20 cellular contexts compared by ENCODE assay signal in genomic region chr12:130394906-130395305, GRCh38. TPM values are rescaled to one million over a fixed set of nuclear protein-coding genes. Genes with fewer than 3 reads are reported as not detected.
DNase-seq lines count a peak whose midpoint lies in the region; ATAC-seq, FAIRE-seq and TF ChIP-seq lines count a peak whose summit lies in the region.
"Had no signal": no experiment of that assay in that cellular context is flagged by ENCODE, and none has a peak within 500 bp of the region (broad histone marks: within the 10 kb centered on the region; RNA-seq: fewer than 3 reads in every experiment).

No MANE protein-coding gene starts in this region.

- H3K4me1 Mint-ChIP-seq in activated naive CD8-positive, alpha-beta T cell treated with anti-CD3 and anti-CD28 coated beads, Interleukin-2, amount 10 ng/mL, durations not matched to agents 7 days and 5 days = peaks cover 11% of the 10 kb centered on the region
- H3K4me1 Mint-ChIP-seq in activated naive CD8-positive, alpha-beta T cell treated with anti-CD3 and anti-CD28 coated beads for 36 hours = no peaks in the 10 kb centered on the region
- no peaks in the 10 kb centered on the region for H3K4me1 Mint-ChIP-seq in endothelial cell (ENCODE audit: unreplicated experiment)

- no peaks in the 10 kb centered on the region for H3F3A ChIP-seq in Loucy (ENCODE audit: low read depth)

- intact Hi-C loops in GM12878 (cut with micrococcal nuclease; ENCODE audit: unreplicated experiment) = no loop called here

- SMC1A ChIA-PET in GM12878 (lab: Charles Lee; ENCODE audit: uncharacterized antibody, unreplicated experiment) = interaction anchor here (1.2 kb wide), 1 partner anchor 451 kb away, joined by 3 read pairs; no protein-coding TSS in a partner anchor

- DNase-seq in activated naive CD8-positive, alpha-beta T cell treated with anti-CD3 and anti-CD28 coated beads, Interleukin-2, amount 10 ng/mL, durations not matched to agents 7 days and 5 days = no peak
- DNase-seq in activated naive CD8-positive, alpha-beta T cell treated with anti-CD3 and anti-CD28 coated beads for 36 hours = no peak
- DNase-seq in GM12878 (ENCODE audit: low read depth, low spot score) (no peak), endothelial cell (ENCODE audit: low spot score) (no peak)
- no peak for DNase-seq in activated CD4-positive, alpha-beta T cell treated with anti-CD3 and anti-CD28 coated beads, Interleukin-2, amount 50 U/mL, for 1 hour
- DNase-seq: H9, MV-4-11, NCI-H1417 treated with DMSO at 0.1 percent for 48 hours, NCI-H187 treated with DMSO at 0.1 percent for 48 hours, NCI-H2227 treated with DMSO at 0.1 percent for 48 hours, NCI-H524, NCI-H82, PC-3 had no signal

- no peaks in the 10 kb centered on the region; the same call in 1 of the 2 replicates for H3K9me3 ChIP-seq in Loucy (ENCODE audit: insufficient read depth, low read depth, low read length)
- H3K9me3 ChIP-seq in GM12878 (replicated peaks; ENCODE audit: control insufficient read depth, insufficient read depth, low read length) = no peaks in the 10 kb centered on the region

- TF ChIP-seq EP300 in GM12878 (IDR thresholded peaks at IDR 0.05; ENCODE audit: borderline replicate concordance in 1 of 2, control insufficient read depth in 1 of 2, low read depth in 2 of 2, low read length in 2 of 2) = no peak

- RAD21 ChIA-PET in GM12878 (lab: Charles Lee; ENCODE audit: unreplicated experiment) = interaction anchor here (1.0 to 1.3 kb wide), 2 partner anchors 12 to 322 kb away, joined by 3 read pairs; partner anchors contain the start of gene RIMBP2

- FAIRE-seq in GM12878 (lab: Jason Lieb, UNC) = no peak
- FAIRE-seq: D721Med had no signal

- H3K4me3 ChIP-seq in Loucy (ENCODE audit: low read length, poor library complexity, severe bottlenecking) (no peak overlapping the region), GM12878 (no peak overlapping the region)

- no peaks in the 10 kb centered on the region for H3K9me2 ChIP-seq in Loucy (replicated peaks; ENCODE audit: low read depth, low read length)

- BruUV-seq in GM12878 (replicated peaks; lab: Mats Ljungman, UMichigan) = no TSS peak

- H3K27ac ChIP-seq in GM12878 (ENCODE audit: control insufficient read depth, insufficient read depth) = no peak overlapping the region
- H3K27ac ChIP-seq: C4-2B, RWPE1 had no signal

- H3K9ac ChIP-seq in Loucy (ENCODE audit: low read depth, low read length, poor library complexity, severe bottlenecking) (no peak overlapping the region), GM12878 (ENCODE audit: control insufficient read depth, insufficient read depth, low read length) (no peak overlapping the region)

- peak overlapping the region; percentile 25 for H3K4me3 Mint-ChIP-seq in activated naive CD8-positive, alpha-beta T cell treated with anti-CD3 and anti-CD28 coated beads, Interleukin-2, amount 10 ng/mL, durations not matched to agents 7 days and 5 days
- H3K4me3 Mint-ChIP-seq in activated naive CD8-positive, alpha-beta T cell treated with anti-CD3 and anti-CD28 coated beads for 36 hours = no peak overlapping the region
- no peak overlapping the region for H3K4me3 Mint-ChIP-seq in endothelial cell (ENCODE audit: unreplicated experiment)
- H3K4me3 Mint-ChIP-seq: H9 had no signal

- ATAC-seq in activated naive CD8-positive, alpha-beta T cell treated with anti-CD3 and anti-CD28 coated beads, Interleukin-2, amount 10 ng/mL, durations not matched to agents 7 days and 5 days (ENCODE audit: low read depth) = no peak
- ATAC-seq in GM12878 (no peak), HG03175 (IDR thresholded peaks at IDR 0.05; ENCODE audit: unreplicated experiment) (no peak), HG03439 (IDR thresholded peaks at IDR 0.05; ENCODE audit: unreplicated experiment) (no peak)
- ATAC-seq: PC-3 had no signal

- H3K9me3 Mint-ChIP-seq in activated naive CD8-positive, alpha-beta T cell treated with anti-CD3 and anti-CD28 coated beads, Interleukin-2, amount 10 ng/mL, durations not matched to agents 7 days and 5 days = peaks cover 7% of the 10 kb centered on the region
- H3K9me3 Mint-ChIP-seq in activated naive CD8-positive, alpha-beta T cell treated with anti-CD3 and anti-CD28 coated beads for 36 hours = no peaks in the 10 kb centered on the region
- peaks cover 19% of the 10 kb centered on the region for H3K9me3 Mint-ChIP-seq in endothelial cell (ENCODE audit: unreplicated experiment)

- in situ Hi-C loops in GM12878 (cut with MboI) = no loop called here

- POLR2A ChIA-PET in activated naive CD8-positive, alpha-beta T cell treated with anti-CD3 and anti-CD28 coated beads, Interleukin-2, amount 10 ng/mL, durations not matched to agents 7 days and 5 days (lab: Charles Lee) = no interaction called here
- POLR2A ChIA-PET in GM12878 (lab: Charles Lee) = no interaction called here

- H3K36me3 ChIP-seq in Loucy (ENCODE audit: insufficient read depth, low read length) = no peaks in the 10 kb centered on the region
- no peaks in the 10 kb centered on the region for H3K36me3 ChIP-seq in GM12878 (ENCODE audit: control insufficient read depth in 2 of 2, insufficient read depth in 2 of 2, low read length in 1 of 2)

- whole genome bisulfite sequencing in GM12878 (ENCODE audit: insufficient coverage, insufficient replicate concordance, low lambda C conversion rate, missing lambda C conversion rate) = 3% methylated on average over 4 of the region's 4 CpGs

- peaks cover 9% of the 10 kb centered on the region for H3K27me3 Mint-ChIP-seq in activated naive CD8-positive, alpha-beta T cell treated with anti-CD3 and anti-CD28 coated beads, Interleukin-2, amount 10 ng/mL, durations not matched to agents 7 days and 5 days
- H3K27me3 Mint-ChIP-seq in activated naive CD8-positive, alpha-beta T cell treated with anti-CD3 and anti-CD28 coated beads for 36 hours = peaks cover 30% of the 10 kb centered on the region
- peaks cover 2% of the 10 kb centered on the region for H3K27me3 Mint-ChIP-seq in endothelial cell (ENCODE audit: unreplicated experiment)

- CTCF ChIA-PET in GM12878 (lab: Yijun Ruan, JAX) = no interaction called here

- no peak overlapping the region for H3K27ac Mint-ChIP-seq in activated naive CD8-positive, alpha-beta T cell treated with anti-CD3 and anti-CD28 coated beads, Interleukin-2, amount 10 ng/mL, durations not matched to agents 7 days and 5 days
- no peak overlapping the region for H3K27ac Mint-ChIP-seq in activated naive CD8-positive, alpha-beta T cell treated with anti-CD3 and anti-CD28 coated beads for 36 hours
- H3K27ac Mint-ChIP-seq in endothelial cell (ENCODE audit: unreplicated experiment) = no peak overlapping the region
- H3K27ac Mint-ChIP-seq: H9 had no signal

- no peak for TF ChIP-seq RAD21 in GM12878 (IDR thresholded peaks at IDR 0.05; ENCODE audit: insufficient read depth, low read depth, low read length)

- H2AFZ ChIP-seq in Loucy (ENCODE audit: low read length) (0 out of 2 replicates have a peak overlapping the region, but pooled peaks have one; percentile 33), GM12878 (ENCODE audit: control insufficient read depth, low read depth, low read length) (no peak overlapping the region)

- no peak for TF ChIP-seq CTCF in Loucy (conservative IDR thresholded peaks at IDR 0.05; ENCODE audit: low read length)
- no peak for TF ChIP-seq CTCF in GM12878 (IDR thresholded peaks at IDR 0.05 in 2 of 3, conservative IDR thresholded peaks at IDR 0.05 in 1 of 3; ENCODE audit: control insufficient read depth in 2 of 3, extremely low read depth in 1 of 3, insufficient read depth in 1 of 3, low read depth in 3 of 3, low read length in 3 of 3)
- no peak for TF ChIP-seq CTCF in endothelial cell (IDR thresholded peaks at IDR 0.05; ENCODE audit: unreplicated experiment)

- no peaks in the 10 kb centered on the region for H3K27me3 ChIP-seq in Loucy (ENCODE audit: insufficient read depth, low read length, poor library complexity, severe bottlenecking)
- no peaks in the 10 kb centered on the region for H3K27me3 ChIP-seq in GM12878 (replicated peaks in 1 of 2; ENCODE audit: control insufficient read depth in 2 of 2, insufficient read depth in 2 of 2, low read length in 1 of 2)

- H3K4me2 ChIP-seq in Loucy (ENCODE audit: low read depth, low read length, poor library complexity, severe bottlenecking) (peak overlapping the region; percentile 15), GM12878 (ENCODE audit: control insufficient read depth, insufficient read depth) (0 out of 2 replicates have a peak overlapping the region, but pooled peaks have one; percentile 26)

- TF ChIP-seq POLR2A in GM12878 (IDR thresholded peaks at IDR 0.05; ENCODE audit: low read depth, low read length) = no peak

- no peaks in the 10 kb centered on the region for H3K36me3 Mint-ChIP-seq in activated naive CD8-positive, alpha-beta T cell treated with anti-CD3 and anti-CD28 coated beads, Interleukin-2, amount 10 ng/mL, durations not matched to agents 7 days and 5 days
- no peaks in the 10 kb centered on the region for H3K36me3 Mint-ChIP-seq in activated naive CD8-positive, alpha-beta T cell treated with anti-CD3 and anti-CD28 coated beads for 36 hours
- H3K36me3 Mint-ChIP-seq in endothelial cell (ENCODE audit: low read depth, unreplicated experiment) = no peaks in the 10 kb centered on the region

- no peaks in the 10 kb centered on the region for H4K20me1 ChIP-seq in Loucy (ENCODE audit: insufficient read depth, low read length, poor library complexity, severe bottlenecking)
- H4K20me1 ChIP-seq in GM12878 (ENCODE audit: control insufficient read depth, insufficient read depth) = no peaks in the 10 kb centered on the region

- H3K79me2 ChIP-seq in Loucy (ENCODE audit: insufficient read depth, low read length) = no peaks in the 10 kb centered on the region
- H3K79me2 ChIP-seq in GM12878 (ENCODE audit: control insufficient read depth, insufficient read depth, low read length) = no peaks in the 10 kb centered on the region

- H3K4me1 ChIP-seq in Loucy (ENCODE audit: insufficient read depth, low read length, poor library complexity, severe bottlenecking) (no peaks in the 10 kb centered on the region), GM12878 (ENCODE audit: control insufficient read depth, insufficient read depth, low read length) (no peaks in the 10 kb centered on the region)

RNA-seq across cellular contexts. Expression of gene PIWIL1, which starts 57.2 kb away (rescaled TPM):
- not detected for total RNA-seq in activated naive CD8-positive, alpha-beta T cell treated with anti-CD3 and anti-CD28 coated beads, Interleukin-2, amount 10 ng/mL, durations not matched to agents 7 days and 5 days
- not detected for total RNA-seq in activated naive CD8-positive, alpha-beta T cell treated with anti-CD3 and anti-CD28 coated beads for 36 hours
- total RNA-seq in GM12878 (2013; cell fraction: nucleolus; rRNA removed) = not detected in 2 replicates
- total RNA-seq in GM12878 (2014; rRNA removed) = not detected in 2 replicates
- not detected in 2 replicates for total RNA-seq in GM12878 (2014; rRNA removed; fragmentation: Illumina TruSeq; extraction: Trizol)
- not detected in 2 replicates for total RNA-seq in GM12878 (2021)
- not detected for polyA plus RNA-seq in GM12878 (2011; ENCODE audit: low read depth)
- polyA plus RNA-seq in GM12878 (2011; rRNA removed) = 0.03 TPM in 1 of 2 replicates, not detected in the other
- 0.03 TPM in 1 of 2 replicates, not detected in the other for polyA plus RNA-seq in GM12878 (2011; cell fraction: cytosol; rRNA removed)
- polyA plus RNA-seq in GM12878 (2011; cell fraction: nucleus; rRNA removed) = not detected in 2 replicates
- polyA plus RNA-seq in GM12878 (2012) = not detected in 2 replicates
- 0.25 TPM in 1 of 2 replicates, not detected in the other for polyA plus RNA-seq in GM12878 (2014; fragmentation: Illumina TruSeq; extraction: Trizol)
- not detected for polyA plus RNA-seq in GM12878 (2014; fragmentation: Nextera tagmentation; extraction: Ambion mirVana)
- not detected in 2 replicates for polyA plus RNA-seq in GM12878 (2014; rRNA removed)
- polyA plus RNA-seq in GM12878 (2016; fragmentation: Nextera tagmentation; extraction: Ambion mirVana) = not detected
- polyA minus RNA-seq in GM12878 (2011; rRNA and poly(A)+ RNA removed) = not detected in 2 replicates
- not detected in 2 replicates for polyA minus RNA-seq in GM12878 (2011; cell fraction: cytosol; rRNA and poly(A)+ RNA removed)
- polyA minus RNA-seq in GM12878 (2011; cell fraction: nucleus; rRNA and poly(A)+ RNA removed) = not detected in 2 replicates
- total RNA-seq in endothelial cell (ENCODE audit: unreplicated experiment) = not detected
- total RNA-seq: A673, H9, PC-3 had no signal
